In genomic region chr11:75852406-75853017, GRCh38 we compare ENCODE assay signal across 30 cellular contexts.
"Had no signal": no experiment of that assay in that cellular context is flagged by ENCODE, and none has a peak within 500 bp of the region (broad histone marks: within the 10 kb centered on the region; RNA-seq: fewer than 3 reads in every experiment).

No MANE protein-coding gene starts in this region.

- ATAC-seq: activated naive CD8-positive, alpha-beta T cell treated with anti-CD3 and anti-CD28 coated beads, Interleukin-2, amount 50 U/mL, for 24 hours; activated T-cell treated with anti-CD3 and anti-CD28 coated beads, Interleukin-2, amount 50 U/mL, for 4 hours; gastrocnemius medialis; left cardiac atrium; left ventricle myocardium superior; T-helper 17 cell had no signal

- H3K4me2 ChIP-seq: hepatocyte, smooth muscle cell had no signal

- H3K9me3 ChIP-seq: gastrocnemius medialis, ovary, prostate gland, sigmoid colon, thoracic aorta, upper lobe of left lung, vagina had no signal

- H2AFZ ChIP-seq: hepatocyte had no signal

- H3K36me3 ChIP-seq: gastrocnemius medialis, ovary, prostate gland, thoracic aorta, vagina had no signal

- H3K4me3 ChIP-seq: gastrocnemius medialis, hepatocyte, ovary, prostate gland, sigmoid colon, smooth muscle cell, thoracic aorta, upper lobe of left lung, vagina had no signal

- DNase-seq: activated CD4-positive, alpha-beta memory T cell treated with anti-CD3 and anti-CD28 coated beads, Interleukin-2, amount 10 ng/mL, durations not matched to agents 7 days and 5 days; activated CD4-positive, alpha-beta T cell treated with anti-CD3 and anti-CD28 coated beads, Interleukin-2, amount 10 ng/mL, durations not matched to agents 24 days and 14 days; activated CD4-positive, CD25-positive, alpha-beta regulatory T cell treated with anti-CD3 and anti-CD28 coated beads, Interleukin-2, amount 50 U/mL, for 72 hours; activated naive CD8-positive, alpha-beta T cell treated with anti-CD3 and anti-CD28 coated beads, Interleukin-2, amount 50 U/mL, for 24 hours; activated T-cell treated with anti-CD3 and anti-CD28 coated beads, Interleukin-2, amount 50 U/mL, for 4 hours; effector CD4-positive, alpha-beta T cell; gastrocnemius medialis; left cardiac atrium; left ventricle myocardium superior; mammary epithelial cell; naive B cell; nephron progenitor cell; ovary; retina; sigmoid colon; stimulated activated CD4-positive, alpha-beta T cell treated with anti-CD3 and anti-CD28 coated beads, Interleukin-15, amount 100 ng/mL, for 24 hours; stimulated activated naive CD4-positive, alpha-beta T cell; SW 1271; T-helper 17 cell; T1000; upper lobe of left lung; WERI-Rb-1 had no signal

- FAIRE-seq: bronchial epithelial cell, keratinocyte had no signal

- H3K27ac ChIP-seq: epithelial cell of prostate, hepatocyte, ovary, prostate gland, thoracic aorta, WERI-Rb-1 had no signal

- H3K27me3 ChIP-seq: gastrocnemius medialis, hepatocyte, ovary, sigmoid colon, upper lobe of left lung, vagina had no signal
